26 cellular contexts compared by ENCODE assay signal in genomic region chr3:30524357-30525040, GRCh38.
DNase-seq lines count a peak whose midpoint lies in the region; ATAC-seq and TF ChIP-seq lines count a peak whose summit lies in the region.
"Had no signal": no experiment of that assay in that cellular context is flagged by ENCODE, and none has a peak within 500 bp of the region (broad histone marks: within the 10 kb centered on the region; RNA-seq: fewer than 3 reads in every experiment).

No MANE protein-coding gene starts in this region.

- peak overlapping the region; percentile 64 for H2BK15ac ChIP-seq in mesendoderm (replicated peaks; ENCODE audit: low read depth)

- no peak overlapping the region for H3K4ac ChIP-seq in mesendoderm (ENCODE audit: low read depth, low read length)

- H3K79me1 ChIP-seq in mesendoderm (ENCODE audit: low read length): no peaks in the 10 kb centered on the region

- no peak overlapping the region for H2BK5ac ChIP-seq in mesendoderm (ENCODE audit: low read length)

- no peak overlapping the region for H3K4me2 ChIP-seq in mesendoderm (ENCODE audit: low read length)
- H3K4me2 ChIP-seq: SK-N-SH had no signal

- no peak overlapping the region for H3K23ac ChIP-seq in mesendoderm (ENCODE audit: low read length)

- no peaks in the 10 kb centered on the region for H3K27me3 Mint-ChIP-seq in activated CD8-positive, alpha-beta T cell treated with anti-CD3 and anti-CD28 coated beads, Interleukin-2, amount 10 ng/mL, durations not matched to agents 7 days and 5 days (ENCODE audit: low read depth)
- no peaks in the 10 kb centered on the region for H3K27me3 Mint-ChIP-seq in activated CD8-positive, alpha-beta T cell treated with anti-CD3 and anti-CD28 coated beads for 36 hours
- H3K27me3 Mint-ChIP-seq: type B pancreatic cell had no signal

- H3K36me3 Mint-ChIP-seq in activated CD8-positive, alpha-beta T cell treated with anti-CD3 and anti-CD28 coated beads, Interleukin-2, amount 10 ng/mL, durations not matched to agents 7 days and 5 days (ENCODE audit: low read depth): no peaks in the 10 kb centered on the region
- H3K36me3 Mint-ChIP-seq in activated CD8-positive, alpha-beta T cell treated with anti-CD3 and anti-CD28 coated beads for 36 hours (ENCODE audit: low read depth): no peaks in the 10 kb centered on the region
- H3K36me3 Mint-ChIP-seq: CD14-positive monocyte, natural killer cell, type B pancreatic cell had no signal

- no peaks in the 10 kb centered on the region for H3K79me2 ChIP-seq in mesendoderm (ENCODE audit: control insufficient read depth, insufficient read depth, low read length)
- H3K79me2 ChIP-seq: parathyroid adenoma had no signal

- H3K18ac ChIP-seq in mesendoderm (ENCODE audit: low read length): peak overlapping the region; percentile 60

- TF ChIP-seq CTCF in activated CD8-positive, alpha-beta T cell treated with anti-CD3 and anti-CD28 coated beads for 36 hours (IDR thresholded peaks at IDR 0.05): no peak

- H3K4me3 ChIP-seq in mesendoderm (ENCODE audit: low read length): no peak overlapping the region
- H3K4me3 ChIP-seq: cardiac muscle cell, HAP-1, stomach had no signal

- POLR2A ChIA-PET in activated CD8-positive, alpha-beta T cell treated with anti-CD3 and anti-CD28 coated beads, Interleukin-2, amount 10 ng/mL, durations not matched to agents 7 days and 5 days (lab: Charles Lee): no interaction called here
- POLR2A ChIA-PET in activated CD8-positive, alpha-beta T cell treated with anti-CD3 and anti-CD28 coated beads for 36 hours (lab: Charles Lee): no interaction called here

- H3K4me1 Mint-ChIP-seq in activated CD8-positive, alpha-beta T cell treated with anti-CD3 and anti-CD28 coated beads, Interleukin-2, amount 10 ng/mL, durations not matched to agents 7 days and 5 days (ENCODE audit: low read depth): peaks cover 8% of the 10 kb centered on the region
- peaks cover 7% of the 10 kb centered on the region for H3K4me1 Mint-ChIP-seq in activated CD8-positive, alpha-beta T cell treated with anti-CD3 and anti-CD28 coated beads for 36 hours (ENCODE audit: low read depth)

- ATAC-seq in activated CD8-positive, alpha-beta T cell treated with anti-CD3 and anti-CD28 coated beads, Interleukin-2, amount 10 ng/mL, durations not matched to agents 7 days and 5 days: no peak
- ATAC-seq in activated CD8-positive, alpha-beta T cell treated with anti-CD3 and anti-CD28 coated beads for 36 hours: no peak
- no peak for ATAC-seq in GM18517 (IDR thresholded peaks at IDR 0.05; ENCODE audit: unreplicated experiment)
- ATAC-seq: activated CD4-positive, CD25-positive, alpha-beta regulatory T cell treated with anti-CD3 and anti-CD28 coated beads, Interleukin-2, amount 50 U/mL, for 24 hours; natural killer cell had no signal

- no peak overlapping the region for H2AK5ac ChIP-seq in mesendoderm (ENCODE audit: low read length)

- no peak overlapping the region for H4K8ac ChIP-seq in mesendoderm (ENCODE audit: low read depth, low read length)

- H3K4me3 Mint-ChIP-seq in activated CD8-positive, alpha-beta T cell treated with anti-CD3 and anti-CD28 coated beads, Interleukin-2, amount 10 ng/mL, durations not matched to agents 7 days and 5 days: no peak overlapping the region
- no peak overlapping the region for H3K4me3 Mint-ChIP-seq in activated CD8-positive, alpha-beta T cell treated with anti-CD3 and anti-CD28 coated beads for 36 hours
- H3K4me3 Mint-ChIP-seq: CD14-positive monocyte; dendritic cell treated with granulocyte-macrophage colony-stimulating factor and Interleukin-4, amounts not matched to agents 40 ng/mL and 50 ng/mL, for 4 days; natural killer cell; type B pancreatic cell had no signal

- H3K27ac Mint-ChIP-seq in activated CD8-positive, alpha-beta T cell treated with anti-CD3 and anti-CD28 coated beads, Interleukin-2, amount 10 ng/mL, durations not matched to agents 7 days and 5 days: peak overlapping the region; percentile 16
- no peak overlapping the region for H3K27ac Mint-ChIP-seq in activated CD8-positive, alpha-beta T cell treated with anti-CD3 and anti-CD28 coated beads for 36 hours
- H3K27ac Mint-ChIP-seq: dendritic cell treated with granulocyte-macrophage colony-stimulating factor and Interleukin-4, amounts not matched to agents 40 ng/mL and 50 ng/mL, for 4 days; natural killer cell; type B pancreatic cell had no signal

- no peak overlapping the region for H3K27ac ChIP-seq in mesendoderm (ENCODE audit: low read depth, low read length)
- H3K27ac ChIP-seq: cardiac muscle cell, parathyroid adenoma, stomach had no signal

- no peaks in the 10 kb centered on the region for H3K9me3 Mint-ChIP-seq in activated CD8-positive, alpha-beta T cell treated with anti-CD3 and anti-CD28 coated beads, Interleukin-2, amount 10 ng/mL, durations not matched to agents 7 days and 5 days (ENCODE audit: insufficient read depth)
- H3K9me3 Mint-ChIP-seq in activated CD8-positive, alpha-beta T cell treated with anti-CD3 and anti-CD28 coated beads for 36 hours: no peaks in the 10 kb centered on the region
- H3K9me3 Mint-ChIP-seq: dendritic cell treated with granulocyte-macrophage colony-stimulating factor and Interleukin-4, amounts not matched to agents 40 ng/mL and 50 ng/mL, for 4 days; natural killer cell had no signal

- no peak for DNase-seq in activated CD8-positive, alpha-beta T cell treated with anti-CD3 and anti-CD28 coated beads, Interleukin-2, amount 10 ng/mL, durations not matched to agents 7 days and 5 days
- no peak for DNase-seq in activated CD8-positive, alpha-beta T cell treated with anti-CD3 and anti-CD28 coated beads for 36 hours
- DNase-seq in CD1c-positive myeloid dendritic cell (ENCODE audit: extremely low spot score) (peak; percentile 5), NOMO-1 (lab: John Stamatoyannopoulos, UW; ENCODE audit: unreplicated experiment in 2 of 2) (peak; percentile 36 to 64), mesendoderm (peak; percentile 23), epidermal melanocyte (ENCODE audit: insufficient read length, low spot score) (no peak), NCI-H2081 treated with DMSO at 0.1 percent for 48 hours (lab: John Stamatoyannopoulos, UW) (no peak)
- DNase-seq: ACHN; GDM1; kidney glomerular epithelial cell; natural killer cell; NCI-H2107; NCI-H510A treated with DMSO at 0.1 percent for 48 hours; right cardiac atrium; SK-N-SH; stimulated activated CD4-positive, alpha-beta T cell treated with anti-CD3 and anti-CD28 coated beads, Interleukin-12 subunit alpha, Interleukin-12 subunit beta, amount 100 ng/mL, for 4 hours; stomach; T1000 had no signal

- H3K36me3 ChIP-seq in mesendoderm (ENCODE audit: control insufficient read depth, insufficient read depth, low read length): no peaks in the 10 kb centered on the region
- H3K36me3 ChIP-seq: cardiac muscle cell, HAP-1, stomach had no signal

- H3K56ac ChIP-seq in mesendoderm (ENCODE audit: low read length): no peak overlapping the region

- intact Hi-C loops in activated CD8-positive, alpha-beta T cell treated with anti-CD3 and anti-CD28 coated beads for 36 hours (cut with micrococcal nuclease): no loop called here

- CTCF ChIA-PET in activated CD8-positive, alpha-beta T cell treated with anti-CD3 and anti-CD28 coated beads, Interleukin-2, amount 10 ng/mL, durations not matched to agents 7 days and 5 days (lab: Charles Lee): no interaction called here
- CTCF ChIA-PET in activated CD8-positive, alpha-beta T cell treated with anti-CD3 and anti-CD28 coated beads for 36 hours (lab: Charles Lee): no interaction called here

- H3K4me1 ChIP-seq in mesendoderm (ENCODE audit: control insufficient read depth, low read depth, low read length): no peaks in the 10 kb centered on the region
- H3K4me1 ChIP-seq: HAP-1, parathyroid adenoma had no signal

- H2BK120ac ChIP-seq in mesendoderm (ENCODE audit: low read depth, low read length): no peak overlapping the region

- no peak overlapping the region for H3K9ac ChIP-seq in mesendoderm (ENCODE audit: low read length)
- H3K9ac ChIP-seq: parathyroid adenoma, SK-N-SH had no signal

- WGBS in mesendoderm (ENCODE audit: extremely low coverage, insufficient coverage, low lambda C conversion rate): 100% methylated on average over 1 of the region's 4 CpGs

- no peak overlapping the region for H4K5ac ChIP-seq in mesendoderm (ENCODE audit: low read length)

- no peaks in the 10 kb centered on the region for H3K27me3 ChIP-seq in mesendoderm (ENCODE audit: insufficient read depth, low read length, poor library complexity)
- H3K27me3 ChIP-seq: stomach had no signal

Comparison
In these comparisons a context has a peak if more than half of its experiments do, and no peak if none do; other contexts are left out.
1. DNase-seq: peak in CD1c-positive myeloid dendritic cell (single experiment), NOMO-1 (2 of 2) and mesendoderm (single experiment); none in activated CD8-positive, alpha-beta T cell treated with anti-CD3 and anti-CD28 coated beads, Interleukin-2, amount 10 ng/mL, durations not matched to agents 7 days and 5 days (single experiment), activated CD8-positive, alpha-beta T cell treated with anti-CD3 and anti-CD28 coated beads for 36 hours (single experiment), epidermal melanocyte (single experiment) and NCI-H2081 treated with DMSO at 0.1 percent for 48 hours (single experiment).